Comparison of ENCODE assay signal across 8 cellular contexts in the genomic region with DNA sequence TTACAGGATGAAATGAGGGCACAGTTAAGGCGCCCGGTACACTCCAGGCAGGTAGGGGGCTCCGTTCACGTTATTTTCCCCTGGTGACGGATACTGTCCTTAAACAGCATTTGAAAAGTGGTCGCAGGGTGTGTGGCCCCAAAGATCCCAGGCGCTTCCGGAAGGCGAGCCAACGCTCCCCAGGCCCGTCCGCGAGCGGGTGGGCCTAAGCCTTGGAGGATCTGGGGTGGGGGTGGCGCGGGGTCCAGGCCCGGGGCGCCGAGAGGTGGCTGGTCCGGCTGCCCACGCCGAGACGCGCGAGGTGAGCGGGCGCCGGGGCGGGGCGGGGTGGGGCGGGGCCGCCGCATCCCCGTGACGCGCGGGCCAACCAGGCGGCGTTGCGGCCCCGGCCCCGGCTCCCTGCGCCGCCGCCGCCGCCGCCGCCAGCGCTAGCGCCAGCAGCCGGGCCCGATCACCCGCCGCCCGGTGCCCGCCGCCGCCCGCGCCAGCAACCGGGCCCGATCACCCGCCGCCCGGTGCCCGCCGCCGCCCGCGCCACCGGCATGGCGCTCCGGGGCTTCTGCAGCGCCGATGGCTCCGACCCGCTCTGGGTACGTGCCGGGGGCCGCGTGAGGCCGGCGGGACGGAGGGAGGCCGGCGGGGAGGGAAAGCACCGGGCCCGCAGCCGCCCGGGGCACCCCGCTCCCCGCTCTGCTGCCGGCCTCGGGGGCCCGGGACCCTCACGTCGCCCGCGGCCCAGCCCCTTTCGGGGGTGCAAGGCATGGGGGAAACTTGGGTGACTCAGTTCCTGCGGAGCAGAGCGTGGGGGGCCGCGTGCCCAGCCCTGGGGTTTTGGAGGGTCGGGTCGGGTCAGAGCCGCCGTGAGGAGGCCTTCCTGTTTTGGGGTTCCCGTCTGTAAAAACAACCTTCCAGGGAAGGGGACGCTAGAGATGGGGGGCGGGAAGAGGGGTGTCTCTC. TPM values are rescaled to one million over a fixed set of nuclear protein-coding genes. Genes with fewer than 3 reads are reported as not detected.
A peak's percentile ranks its signal among the peaks of the same experiment; 100 is the strongest.
DNase-seq lines count a peak whose midpoint lies in the region; ATAC-seq, FAIRE-seq and TF ChIP-seq lines count a peak whose summit lies in the region.

A gene (plus strand): TSS at position 407 of the 957 bp plus-strand sequence. CDS start 136 bp downstream, at position 543.

- no peak for FAIRE-seq in GM12891 (lab: Jason Lieb, UNC)

- ATAC-seq in HG02588 (IDR thresholded peaks at IDR 0.05; ENCODE audit: unreplicated experiment) (peak; percentile 54), HG02938 (IDR thresholded peaks at IDR 0.05; ENCODE audit: unreplicated experiment) (no peak)

- H3K4me3 ChIP-seq in fibroblast of lung (replicated peaks in 1 of 4; ENCODE audit: control extremely low read depth in 1 of 4, insufficient read depth in 1 of 4, low read depth in 3 of 4, low read length in 4 of 4) (peak within 1 kb of the TSS; percentile 72 to 98 (median 88)), neural cell (ENCODE audit: low read length) (peak within 1 kb of the TSS; percentile 78), suprapubic skin (peak within 1 kb of the TSS; percentile 84)

- H3K27me3 ChIP-seq in fibroblast of lung (ENCODE audit: control insufficient read depth, insufficient read depth, low read length) (no peaks in the 10 kb centered on the region), neural cell (ENCODE audit: insufficient read depth, low read depth, low read length) (peaks cover 5% of the 10 kb centered on the region), suprapubic skin (no peaks in the 10 kb centered on the region)

- H3K9ac ChIP-seq in fibroblast of lung (ENCODE audit: insufficient read depth, low read length) (peak within 1 kb of the TSS; percentile 80), neural cell (ENCODE audit: low read length) (peak within 1 kb of the TSS; percentile 68)

- TF ChIP-seq POLR2A in GM12891 (IDR thresholded peaks at IDR 0.05; ENCODE audit: low read depth, low read length) (no peak), suprapubic skin (IDR thresholded peaks at IDR 0.05) (no peak)

- H4K20me1 ChIP-seq in fibroblast of lung (ENCODE audit: control insufficient read depth, extremely low read depth, insufficient read depth, low read length) = no peaks in the 10 kb centered on the region
- no peaks in the 10 kb centered on the region for H4K20me1 ChIP-seq in neural cell (ENCODE audit: insufficient read depth)

- peaks cover 14% of the 10 kb centered on the region for H3K4me1 ChIP-seq in fibroblast of lung (ENCODE audit: control insufficient read depth, extremely low read depth, insufficient read depth, low read length)
- peaks cover 47% of the 10 kb centered on the region for H3K4me1 ChIP-seq in suprapubic skin

- no peak for TF ChIP-seq RAD21 in neural cell (conservative IDR thresholded peaks at IDR 0.05)

- H3K4me2 ChIP-seq in fibroblast of lung (ENCODE audit: extremely low read depth, insufficient read depth, low read length) = peak within 1 kb of the TSS; percentile 69
- peak within 1 kb of the TSS; percentile 59 for H3K4me2 ChIP-seq in neural cell (ENCODE audit: low read length)

- TF ChIP-seq CTCF in fibroblast of lung (conservative IDR thresholded peaks at IDR 0.05 in 1 of 2, IDR thresholded peaks at IDR 0.05 in 1 of 2; ENCODE audit: low read depth in 1 of 2, low read length in 2 of 2) (no peak), neural cell (IDR thresholded peaks at IDR 0.05; ENCODE audit: poor library complexity, severe bottlenecking) (no peak), suprapubic skin (IDR thresholded peaks at IDR 0.05) (no peak)

- no peaks in the 10 kb centered on the region for H3K9me2 ChIP-seq in neural cell (ENCODE audit: insufficient read depth, low read length)

- H3K36me3 ChIP-seq in fibroblast of lung (ENCODE audit: control insufficient read depth, insufficient read depth, low read length) (peaks cover 4% of the 10 kb centered on the region), neural cell (ENCODE audit: insufficient read depth, low read length) (no peaks in the 10 kb centered on the region), suprapubic skin (no peaks in the 10 kb centered on the region)

- H3K79me2 ChIP-seq in fibroblast of lung (ENCODE audit: control insufficient read depth, insufficient read depth, low read length) (peaks cover 49% of the 10 kb centered on the region), neural cell (replicated peaks; ENCODE audit: insufficient read depth, low read length) (peaks cover 10% of the 10 kb centered on the region)

- H2AFZ ChIP-seq in fibroblast of lung (ENCODE audit: low read length) (peak within 1 kb of the TSS; percentile 9), neural cell (ENCODE audit: low read depth, low read length) (peak within 1 kb of the TSS; percentile 69)

- WGBS in suprapubic skin = under 1% methylated on average over 47 of the region's 112 CpGs

- TF ChIP-seq EP300 in neural cell (conservative IDR thresholded peaks at IDR 0.05; ENCODE audit: poor library complexity, severe bottlenecking) (no peak), suprapubic skin (IDR thresholded peaks at IDR 0.05) (no peak)

- H3F3A ChIP-seq in neural cell (ENCODE audit: insufficient read depth, low read length, poor library complexity, severe bottlenecking) = no peaks in the 10 kb centered on the region

- H3K27ac ChIP-seq in fibroblast of lung (ENCODE audit: insufficient read depth, low read length) (peak within 1 kb of the TSS; percentile 86), neural cell (ENCODE audit: low read length) (no peak within 1 kb of the TSS), suprapubic skin (peak within 1 kb of the TSS; percentile 82)

- DNase-seq in GM12891 (ENCODE audit: insufficient read length, low spot score) (peak; percentile 74), NOMO-1 treated with DMSO at 0.1 percent for 48 hours (lab: John Stamatoyannopoulos, UW; ENCODE audit: unreplicated experiment) (peak; percentile 12), fibroblast of lung (ENCODE audit: low read depth in 2 of 2) (peak in 1 of 2 donors; percentile 26), suprapubic skin (ENCODE audit: low spot score in 2 of 2) (no peak)
- peak; percentile 70 to 78 for DNase-seq in activated T-cell treated with anti-CD3 and anti-CD28 coated beads, Interleukin-2, amount 50 U/mL, for 48 hours

- H3K9me3 ChIP-seq in fibroblast of lung (ENCODE audit: control insufficient read depth, insufficient read depth, low read depth, low read length) (no peaks in the 10 kb centered on the region), neural cell (ENCODE audit: low read length) (no peaks in the 10 kb centered on the region), suprapubic skin (no peaks in the 10 kb centered on the region)

TF ChIP-seq in GM12891, 5 proteins besides CTCF, POLR2A, EP300 and RAD21:
- no peak for TF ChIP-seq PAX5 (IDR thresholded peaks at IDR 0.05; ENCODE audit: insufficient read depth, low read length, severe bottlenecking)
- no peak for TF ChIP-seq POLR2AphosphoS5 (IDR thresholded peaks at IDR 0.05; ENCODE audit: low read depth, low read length)
- no peak for TF ChIP-seq SPI1 (IDR thresholded peaks at IDR 0.05; ENCODE audit: low read depth, low read length)
- no peak for TF ChIP-seq POU2F2 (IDR thresholded peaks at IDR 0.05; ENCODE audit: low read depth, low read length)
- TF ChIP-seq TAF1 (IDR thresholded peaks at IDR 0.05; ENCODE audit: low read depth, low read length) = no peak

TF ChIP-seq in neural cell, 6 proteins besides CTCF, POLR2A, EP300 and RAD21:
- TF ChIP-seq MXI1 (conservative IDR thresholded peaks at IDR 0.05; ENCODE audit: poor library complexity, severe bottlenecking) (no peak), EZH2 (IDR thresholded peaks at IDR 0.05; ENCODE audit: borderline replicate concordance, insufficient read depth, low read length, poor library complexity, severe bottlenecking) (no peak), TAF1 (IDR thresholded peaks at IDR 0.05; ENCODE audit: low read depth) (no peak), POLR2AphosphoS5 (IDR thresholded peaks at IDR 0.05) (no peak), SMC3 (conservative IDR thresholded peaks at IDR 0.05; ENCODE audit: poor library complexity) (no peak)
- TF ChIP-seq, protein P1, sequence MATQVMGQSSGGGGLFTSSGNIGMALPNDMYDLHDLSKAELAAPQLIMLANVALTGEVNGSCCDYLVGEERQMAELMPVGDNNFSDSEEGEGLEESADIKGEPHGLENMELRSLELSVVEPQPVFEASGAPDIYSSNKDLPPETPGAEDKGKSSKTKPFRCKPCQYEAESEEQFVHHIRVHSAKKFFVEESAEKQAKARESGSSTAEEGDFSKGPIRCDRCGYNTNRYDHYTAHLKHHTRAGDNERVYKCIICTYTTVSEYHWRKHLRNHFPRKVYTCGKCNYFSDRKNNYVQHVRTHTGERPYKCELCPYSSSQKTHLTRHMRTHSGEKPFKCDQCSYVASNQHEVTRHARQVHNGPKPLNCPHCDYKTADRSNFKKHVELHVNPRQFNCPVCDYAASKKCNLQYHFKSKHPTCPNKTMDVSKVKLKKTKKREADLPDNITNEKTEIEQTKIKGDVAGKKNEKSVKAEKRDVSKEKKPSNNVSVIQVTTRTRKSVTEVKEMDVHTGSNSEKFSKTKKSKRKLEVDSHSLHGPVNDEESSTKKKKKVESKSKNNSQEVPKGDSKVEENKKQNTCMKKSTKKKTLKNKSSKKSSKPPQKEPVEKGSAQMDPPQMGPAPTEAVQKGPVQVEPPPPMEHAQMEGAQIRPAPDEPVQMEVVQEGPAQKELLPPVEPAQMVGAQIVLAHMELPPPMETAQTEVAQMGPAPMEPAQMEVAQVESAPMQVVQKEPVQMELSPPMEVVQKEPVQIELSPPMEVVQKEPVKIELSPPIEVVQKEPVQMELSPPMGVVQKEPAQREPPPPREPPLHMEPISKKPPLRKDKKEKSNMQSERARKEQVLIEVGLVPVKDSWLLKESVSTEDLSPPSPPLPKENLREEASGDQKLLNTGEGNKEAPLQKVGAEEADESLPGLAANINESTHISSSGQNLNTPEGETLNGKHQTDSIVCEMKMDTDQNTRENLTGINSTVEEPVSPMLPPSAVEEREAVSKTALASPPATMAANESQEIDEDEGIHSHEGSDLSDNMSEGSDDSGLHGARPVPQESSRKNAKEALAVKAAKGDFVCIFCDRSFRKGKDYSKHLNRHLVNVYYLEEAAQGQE (IDR thresholded peaks at IDR 0.05; ENCODE audit: borderline replicate concordance) = no peak

RNA-seq across cellular contexts. Expression of the gene that starts here (rescaled TPM):
- 18.8 TPM for polyA plus RNA-seq in GM12891 (2012; ENCODE audit: low read depth, missing spikeins)
- 73.2 and 178 TPM in 2 replicates for total RNA-seq in fibroblast of lung
- 54.1 and 82.1 TPM in 2 replicates for polyA plus RNA-seq in fibroblast of lung
- polyA plus RNA-seq in fibroblast of lung (2012) = 103 and 125 TPM in 2 replicates
- 861 and 1,173 TPM in 2 replicates for polyA minus RNA-seq in fibroblast of lung (ENCODE audit: low replicate concordance)
- polyA plus RNA-seq in neural cell = 3.0 and 7.6 TPM in 2 replicates
- polyA minus RNA-seq in neural cell = 8.2 and 9.5 TPM in 2 replicates
- total RNA-seq in suprapubic skin = 10 to 100 TPM; 22.1 to 37.4 (median 27.2) TPM

Comparison
In these comparisons a context has a peak if more than half of its experiments do, and no peak if none do; other contexts are left out.
1. DNase-seq: peak in GM12891 (single experiment), NOMO-1 treated with DMSO at 0.1 percent for 48 hours (single experiment) and activated T-cell treated with anti-CD3 and anti-CD28 coated beads, Interleukin-2, amount 50 U/mL, for 48 hours (2 of 2); none in suprapubic skin (0 of 2).
2. Peak in every context shown above with its lines, with median percentiles within 50 percentile points of each other: H3K4me3 ChIP-seq.